Comparison of ENCODE assay signal across 9 cellular contexts in the genomic region with DNA sequence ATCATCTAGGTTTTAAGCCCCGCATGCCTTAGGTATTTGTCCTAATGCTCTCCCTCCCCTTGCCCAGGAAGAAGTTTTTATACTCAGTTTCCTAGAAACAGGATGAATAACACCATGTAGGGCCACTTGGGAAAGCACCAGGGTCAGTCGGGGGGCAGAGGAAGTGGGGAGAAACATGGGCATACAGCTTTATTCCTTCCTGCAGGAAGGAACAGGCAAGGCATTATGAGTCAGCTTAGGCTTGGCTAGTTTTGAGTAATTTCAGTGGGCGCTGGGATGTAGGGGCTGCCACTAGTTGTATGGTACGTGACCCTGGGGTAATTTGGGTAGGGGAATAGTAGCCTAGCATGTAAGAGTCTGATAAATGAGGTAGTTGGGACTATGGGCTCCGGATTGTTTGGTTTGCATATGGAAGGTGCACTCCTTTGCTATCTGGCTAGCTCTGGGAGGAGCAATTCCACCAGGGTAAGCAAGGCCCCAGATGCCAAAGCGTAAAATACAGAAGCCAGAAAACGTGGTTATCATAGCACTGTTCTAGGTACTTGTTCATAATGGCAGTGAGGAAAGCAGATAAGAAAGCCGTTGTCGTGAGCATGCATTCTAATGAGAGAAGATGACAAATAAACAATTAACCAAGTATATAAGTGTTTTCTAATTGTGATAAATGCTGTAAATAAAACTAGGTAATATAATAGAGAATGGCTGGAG. TPM values are rescaled to one million over a fixed set of nuclear protein-coding genes. Genes with fewer than 3 reads are reported as not detected.
DNase-seq lines count a peak whose midpoint lies in the region; ATAC-seq, FAIRE-seq and TF ChIP-seq lines count a peak whose summit lies in the region.
"Had no signal": no experiment of that assay in that cellular context is flagged by ENCODE, and none has a peak within 500 bp of the region (broad histone marks: within the 10 kb centered on the region; RNA-seq: fewer than 3 reads in every experiment).

No MANE protein-coding gene starts in this region.

- peak overlapping the region; percentile 58 for H3K4me2 ChIP-seq in K562 (ENCODE audit: insufficient read depth, low read length)

- H3K27ac ChIP-seq in K562 (ENCODE audit: extremely low read depth, low read depth, low read length) (peak overlapping the region; percentile 11; the same call in 2 of the 3 replicates), lung (ENCODE audit: low read depth in 1 of 2, low read length in 1 of 2) (no peak overlapping the region)
- H3K27ac ChIP-seq: parathyroid adenoma had no signal

- in situ Hi-C loops in K562 (cut with MboI): no loop called here

- peak; percentile 67 for ATAC-seq in K562
- peak; percentile 77 for ATAC-seq in lung (ENCODE audit: insufficient read depth, low FRiP score)
- ATAC-seq in HG02852 (IDR thresholded peaks at IDR 0.05; ENCODE audit: unreplicated experiment): no peak
- no peak for ATAC-seq in HG03095 (IDR thresholded peaks at IDR 0.05; ENCODE audit: unreplicated experiment)

- H3K27me3 ChIP-seq in K562 (ENCODE audit: control insufficient read depth in 2 of 2, insufficient read depth in 2 of 2, low read length in 2 of 2) (no peaks in the 10 kb centered on the region), lung (ENCODE audit: control insufficient read depth, insufficient read depth) (no peaks in the 10 kb centered on the region)

- H3K27me3 Mint-ChIP-seq in Calu3 (ENCODE audit: unreplicated experiment): no peaks in the 10 kb centered on the region

- no peaks in the 10 kb centered on the region for H3K36me3 Mint-ChIP-seq in Calu3 (ENCODE audit: insufficient read depth, unreplicated experiment)

- peaks cover 36% of the 10 kb centered on the region for H3K4me1 Mint-ChIP-seq in Calu3 (ENCODE audit: low read depth, unreplicated experiment)

- no peaks in the 10 kb centered on the region for H4K20me1 ChIP-seq in K562 (replicated peaks; ENCODE audit: control insufficient read depth, insufficient read depth, low read length)

- POLR2A ChIA-PET in K562 (lab: Yijun Ruan, JAX): interaction anchor here (0.6 kb wide), 1 partner anchor 1163 kb away, joined by 3 read pairs; no protein-coding TSS in a partner anchor

- H3K4me3 ChIP-seq in K562 (no peak overlapping the region), lung (no peak overlapping the region)

- no peaks in the 10 kb centered on the region for H3K9me3 Mint-ChIP-seq in Calu3 (ENCODE audit: low read depth, unreplicated experiment)

- H3K4me3 Mint-ChIP-seq in Calu3 (ENCODE audit: low read depth, unreplicated experiment): no peak overlapping the region

- FAIRE-seq in K562 (lab: Jason Lieb, UNC): peak; percentile 23

- H3K9me3 ChIP-seq in K562 (replicated peaks; ENCODE audit: control insufficient read depth, insufficient read depth, low read depth, low read length): no peaks in the 10 kb centered on the region
- no peaks in the 10 kb centered on the region for H3K9me3 ChIP-seq in lung (ENCODE audit: control insufficient read depth in 2 of 2, insufficient read depth in 1 of 2, low read length in 1 of 2)

- DNase-seq in Calu3 (peak; percentile 62), HK-2 (ENCODE audit: unreplicated experiment) (peak; percentile 59), K562 (ENCODE audit: extremely low read depth in 1 of 4, low spot score in 3 of 4) (peak in 1 of 4 experiments; percentile 41), lung (ENCODE audit: low spot score) (peak; percentile 30)
- no peak for DNase-seq in activated CD4-positive, CD25-positive, alpha-beta regulatory T cell (lab: John Stamatoyannopoulos, UW)
- DNase-seq in activated effector memory CD4-positive, alpha-beta T cell treated with anti-CD3 and anti-CD28 coated beads, Interleukin-2, amount 50 U/mL, for 16 hours: no peak

- H3K79me2 ChIP-seq in K562 (ENCODE audit: control insufficient read depth, insufficient read depth, low read length): peaks cover 11% of the 10 kb centered on the region; the same call in 1 of the 3 replicates

- H3K9me1 ChIP-seq in K562 (ENCODE audit: control insufficient read depth, insufficient read depth, low read length): no peaks in the 10 kb centered on the region

- no peaks in the 10 kb centered on the region for H3K36me3 ChIP-seq in K562 (ENCODE audit: control insufficient read depth, insufficient read depth, low read length)
- H3K36me3 ChIP-seq in lung (ENCODE audit: control insufficient read depth in 2 of 2, insufficient read depth in 2 of 2, low read length in 2 of 2): no peaks in the 10 kb centered on the region

- H3K9ac ChIP-seq in K562 (ENCODE audit: insufficient read depth in 1 of 2, low read depth in 2 of 2, low read length in 2 of 2): peak overlapping the region in 1 of 2 experiments; percentile 10; a peak in 1 of 4 replicates
- H3K9ac ChIP-seq: parathyroid adenoma had no signal

- 0 out of 2 replicates have a peak overlapping the region, but pooled peaks have one; percentile 25 for H2AFZ ChIP-seq in K562 (ENCODE audit: low read depth, low read length)
- H2AFZ ChIP-seq: parathyroid adenoma had no signal

- no peak; the same call in 1 of the 2 replicates for TF ChIP-seq EP300 in K562 (IDR thresholded peaks at IDR 0.05; ENCODE audit: low read length)

- no peak for TF ChIP-seq RAD21 in K562 (CRISPR knock-in tag; conservative IDR thresholded peaks at IDR 0.05 in 1 of 2, IDR thresholded peaks at IDR 0.05 in 1 of 2)

- peaks cover 17 to 34% of the 10 kb centered on the region in 2 experiments for H3K4me1 ChIP-seq in K562 (replicated peaks in 1 of 2; ENCODE audit: control insufficient read depth in 2 of 2, insufficient read depth in 2 of 2, low read length in 2 of 2)
- H3K4me1 ChIP-seq in lung (ENCODE audit: control insufficient read depth in 2 of 2, insufficient read depth in 2 of 2, low read length in 2 of 2): peaks cover 3 to 5% of the 10 kb centered on the region in 2 donors
- H3K4me1 ChIP-seq: parathyroid adenoma had no signal

- BruUV-seq in Calu3 (replicated peaks; lab: Mats Ljungman, UMichigan) (no TSS peak), K562 (replicated peaks; lab: Mats Ljungman, UMichigan) (no TSS peak)

- intact Hi-C loops in Calu3 (cut with micrococcal nuclease; ENCODE audit: unreplicated experiment): no loop called here
- intact Hi-C loops in K562 (cut with micrococcal nuclease): no loop called here

- TF ChIP-seq POLR2A in K562 (conservative IDR thresholded peaks at IDR 0.05): no peak

- TF ChIP-seq CTCF in Calu3 (IDR thresholded peaks at IDR 0.05; ENCODE audit: unreplicated experiment) (no peak), K562 (IDR thresholded peaks at IDR 0.05 in 2 of 3, conservative IDR thresholded peaks at IDR 0.05 in 1 of 3; ENCODE audit: insufficient read depth in 2 of 3, low read depth in 1 of 3, low read length in 3 of 3) (no peak; a peak in 1 of 6 replicates), lung (IDR thresholded peaks at IDR 0.05; ENCODE audit: control extremely low read depth, extremely low read depth) (no peak)

- 23% methylated on average over 9 of the region's 9 CpGs for WGBS in K562 (ENCODE audit: insufficient coverage, low coverage, missing lambda C conversion rate)
- WGBS in lung, 2 donors: 63 to 73% methylated on average over 9 of the region's 9 CpGs

- CTCF ChIA-PET in Calu3 (lab: Charles Lee) (interaction anchor here (0.8 kb wide), 1 partner anchor 76 kb away, joined by 4 read pairs; no protein-coding TSS in a partner anchor), K562 (lab: Yijun Ruan, JAX; ENCODE audit: low intra/inter-chr PET ratio) (no interaction called here)

- H3K27ac Mint-ChIP-seq in Calu3 (ENCODE audit: unreplicated experiment): no peak overlapping the region

TF ChIP-seq in K562, 482 proteins besides CTCF, POLR2A, EP300 and RAD21 (continues in another document):
- TF ChIP-seq JUN (IDR thresholded peaks at IDR 0.05; ENCODE audit: borderline replicate concordance, low read depth, low read length) (no peak), JUN (CRISPR knock-in tag; IDR thresholded peaks at IDR 0.05; ENCODE audit: borderline replicate concordance) (no peak), ELF2 (CRISPR knock-in tag; IDR thresholded peaks at IDR 0.05) (no peak), KAT2B (IDR thresholded peaks at IDR 0.05; ENCODE audit: low read depth, low read length) (no peak), CREM (IDR thresholded peaks at IDR 0.05; ENCODE audit: low read depth) (no peak), ILK (tag; IDR thresholded peaks at IDR 0.05; ENCODE audit: borderline replicate concordance, low read depth) (no peak), MYNN (IDR thresholded peaks at IDR 0.05) (no peak), MYNN (CRISPR knock-in tag; IDR thresholded peaks at IDR 0.05) (no peak), HIVEP1 (CRISPR knock-in tag; IDR thresholded peaks at IDR 0.05) (no peak), MAFK (IDR thresholded peaks at IDR 0.05; ENCODE audit: low read length) (no peak), ZSCAN29 (IDR thresholded peaks at IDR 0.05) (peak; percentile 73; the same call in 1 of the 2 replicates), GTF2A2 (tag; IDR thresholded peaks at IDR 0.05) (no peak), ETV1 (tag; conservative IDR thresholded peaks at IDR 0.05; ENCODE audit: low read depth) (no peak), GATA2 (CRISPR knock-in tag; IDR thresholded peaks at IDR 0.05) (no peak)

RNA-seq across cellular contexts. Expression of a gene that starts 24.8 kb away (rescaled TPM):
- total RNA-seq in Calu3 (2022): 19.9 and 21.0 TPM in 2 replicates
- 28.7 and 32.1 TPM in 2 replicates for total RNA-seq in K562 (2011; cell fraction: chromatin; rRNA removed; ENCODE audit: low replicate concordance)
- 16.7 and 18.3 TPM in 2 replicates for total RNA-seq in K562 (2011; cell fraction: nucleolus; rRNA removed)
- 17.2 and 24.5 TPM in 2 replicates for total RNA-seq in K562 (2011; cell fraction: nucleoplasm; rRNA removed)
- total RNA-seq in K562 (2014; rRNA removed): 5.6 and 7.5 TPM in 2 replicates
- total RNA-seq in K562 (2014; rRNA removed; fragmentation: Illumina TruSeq; extraction: Trizol): 9.5 and 13.3 TPM in 2 replicates
- 8.6 and 10.3 TPM in 2 replicates for total RNA-seq in K562 (2015; rRNA removed; fragmentation: Illumina TruSeq; extraction: Trizol)
- 10.5 and 13.1 TPM in 2 replicates for total RNA-seq in K562 (2021)
- 18.7 and 23.8 TPM in 2 replicates for polyA plus RNA-seq in K562 (2011; rRNA removed)
- 6.5 and 9.3 TPM in 2 replicates for polyA plus RNA-seq in K562 (2011; cell fraction: cytosol; rRNA removed)
- 11.8 and 12.2 TPM in 2 replicates for polyA plus RNA-seq in K562 (2011; cell fraction: nucleus; rRNA removed)
- polyA plus RNA-seq in K562 (2012): 6.9 and 7.1 TPM in 2 replicates
- polyA plus RNA-seq in K562 (2014; fragmentation: Illumina TruSeq; extraction: Trizol): 8.2 and 11.3 TPM in 2 replicates
- polyA plus RNA-seq in K562 (2014; fragmentation: Nextera tagmentation; extraction: Ambion mirVana): 1 to 10 TPM; 2.0 to 3.0 TPM
- 6.1 and 6.2 TPM in 2 replicates for polyA plus RNA-seq in K562 (2014; rRNA removed)
- polyA minus RNA-seq in K562 (2011; rRNA and poly(A)+ RNA removed): 21.6 and 23.6 TPM in 2 replicates
- 5.0 and 5.7 TPM in 2 replicates for polyA minus RNA-seq in K562 (2011; cell fraction: cytosol; rRNA and poly(A)+ RNA removed)
- 14.5 and 14.7 TPM in 2 replicates for polyA minus RNA-seq in K562 (2011; cell fraction: nucleus; rRNA and poly(A)+ RNA removed)
- total RNA-seq in lung: 10 to 100 TPM; 14.4 to 37.0 TPM
- polyA plus RNA-seq in lung: 10 to 100 TPM in 1 of 2 donors, 1 to 10 TPM in 1; 7.9 to 11.1 TPM

Comparison
In these comparisons a context has a peak if more than half of its experiments do, and no peak if none do; other contexts are left out.
1. DNase-seq: peak in Calu3 (single experiment), HK-2 (single experiment) and lung (single experiment); none in activated CD4-positive, CD25-positive, alpha-beta regulatory T cell (0 of 4) and activated effector memory CD4-positive, alpha-beta T cell treated with anti-CD3 and anti-CD28 coated beads, Interleukin-2, amount 50 U/mL, for 16 hours (single experiment).
2. ATAC-seq: peak in K562 (single experiment) and lung (single experiment); none in HG02852 (single experiment) and HG03095 (single experiment).